Comparison of ENCODE assay signal across 19 cellular contexts in the genomic region with DNA sequence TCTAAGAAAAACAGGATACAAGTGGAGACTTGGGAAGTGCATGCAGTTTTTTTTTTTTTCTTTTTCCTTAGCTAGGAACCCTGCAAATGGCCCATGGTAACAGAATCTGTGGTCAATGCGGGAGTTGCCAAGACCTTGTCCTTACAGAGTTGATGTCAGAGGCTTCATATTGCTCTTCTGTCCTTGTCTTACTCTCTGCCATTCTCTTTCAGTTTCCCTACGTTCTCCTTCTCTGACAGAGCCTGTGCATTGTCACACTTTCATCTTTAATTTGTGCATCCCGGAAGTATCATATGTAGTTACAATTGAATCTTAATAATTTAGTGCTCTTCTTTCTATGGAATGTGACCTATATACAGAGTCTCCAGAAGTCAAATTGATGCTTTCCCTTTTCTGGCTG.
"Had no signal": no experiment of that assay in that cellular context is flagged by ENCODE, and none has a peak within 500 bp of the region (broad histone marks: within the 10 kb centered on the region; RNA-seq: fewer than 3 reads in every experiment).

No MANE protein-coding gene starts in this region.

- H3K27me3 ChIP-seq: esophagus squamous epithelium, gastrocnemius medialis, right atrium auricular region, thyroid gland had no signal

- H3K4me3 ChIP-seq: esophagus squamous epithelium, gastrocnemius medialis, left ventricle myocardium inferior, pancreas, psoas muscle, right atrium auricular region, thyroid gland had no signal

- H3K9me3 ChIP-seq: esophagus squamous epithelium, gastrocnemius medialis, left ventricle myocardium inferior, pancreas, psoas muscle, right atrium auricular region, thyroid gland had no signal

- H3K27ac Mint-ChIP-seq: nephron progenitor cell had no signal

- H3K9me3 Mint-ChIP-seq: activated naive CD4-positive, alpha-beta T cell treated with anti-CD3 and anti-CD28 coated beads, Interleukin-2, amount 50 U/mL, for 72 hours had no signal

- H3K27ac ChIP-seq: esophagus squamous epithelium, gastrocnemius medialis, left ventricle myocardium inferior, pancreas, psoas muscle, right atrium auricular region, thyroid gland, VCaP had no signal

- H3K4me1 Mint-ChIP-seq: nephron progenitor cell had no signal

- ATAC-seq: activated CD4-positive, CD25-positive, alpha-beta regulatory T cell treated with anti-CD3 and anti-CD28 coated beads, Interleukin-2, amount 50 U/mL, for 24 hours; gastrocnemius medialis; pancreas; psoas muscle; stimulated activated naive CD8-positive, alpha-beta T cell treated with anti-CD3 and anti-CD28 coated beads, Interleukin-15, Interleukin-2, amounts not matched to agents 100 U/mL and 50 U/mL, for 24 hours had no signal

- H3K4me3 Mint-ChIP-seq: nephron progenitor cell had no signal

- DNase-seq: activated CD4-positive, alpha-beta T cell treated with anti-CD3 and anti-CD28 coated beads, Interleukin-2, amount 50 U/mL, for 4 hours; activated gamma-delta T cell; central memory CD4-positive, alpha-beta T cell; effector memory CD4-positive, alpha-beta T cell; esophagus squamous epithelium; gastrocnemius medialis; hippocampal formation; left ventricle myocardium inferior; nephron progenitor cell; pancreas; psoas muscle; stimulated activated CD4-positive, alpha-beta T cell treated with anti-CD3 and anti-CD28 coated beads, Interleukin-4, amount 100 ng/mL, for 4 hours; stimulated activated naive CD8-positive, alpha-beta T cell treated with anti-CD3 and anti-CD28 coated beads, Interleukin-15, Interleukin-2, amounts not matched to agents 100 U/mL and 50 U/mL, for 24 hours; SW 1271; thyroid gland had no signal

- H3K36me3 Mint-ChIP-seq: activated naive CD4-positive, alpha-beta T cell treated with anti-CD3 and anti-CD28 coated beads, Interleukin-2, amount 50 U/mL, for 72 hours had no signal

- H3K36me3 ChIP-seq: esophagus squamous epithelium, gastrocnemius medialis, left ventricle myocardium inferior, pancreas, right atrium auricular region, thyroid gland had no signal

- H3K4me1 ChIP-seq: esophagus squamous epithelium, gastrocnemius medialis, left ventricle myocardium inferior, pancreas, psoas muscle, right atrium auricular region, thyroid gland had no signal
